Comparison of ENCODE assay signal across 17 cellular contexts in the genomic region with DNA sequence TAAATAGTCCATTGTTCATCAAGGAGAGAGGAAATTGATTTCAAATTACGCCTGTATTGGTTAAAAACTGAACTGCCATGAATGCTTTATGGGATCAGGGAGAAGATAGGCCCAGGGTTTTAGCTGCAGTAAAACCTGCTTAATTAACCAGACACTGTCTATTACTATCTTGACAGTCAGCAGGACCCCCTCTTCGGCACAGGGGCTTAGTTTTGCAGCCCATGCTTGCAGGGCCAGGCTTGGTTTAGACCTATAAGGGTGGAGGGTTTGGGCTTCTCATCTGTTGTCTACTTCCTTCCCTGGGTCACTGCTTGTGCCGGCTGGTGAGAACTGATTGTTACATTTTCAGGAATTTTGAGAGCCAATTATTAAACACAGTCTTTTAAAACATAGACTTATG. TPM values are rescaled to one million over a fixed set of nuclear protein-coding genes. Genes with fewer than 3 reads are reported as not detected.
DNase-seq lines count a peak whose midpoint lies in the region; ATAC-seq and TF ChIP-seq lines count a peak whose summit lies in the region.
"Had no signal": no experiment of that assay in that cellular context is flagged by ENCODE, and none has a peak within 500 bp of the region (broad histone marks: within the 10 kb centered on the region; RNA-seq: fewer than 3 reads in every experiment).

No MANE protein-coding gene starts in this region.

- H3K9me3 ChIP-seq in cardiac muscle cell (ENCODE audit: low read depth) = no peaks in the 10 kb centered on the region
- H3K9me3 ChIP-seq in heart right ventricle = peaks cover 0 to 7% (median 0%) of the 10 kb centered on the region in 11 donors
- H3K9me3 ChIP-seq in mesodermal cell (ENCODE audit: control insufficient read depth, low read length) = peaks cover 6% of the 10 kb centered on the region
- no peaks in the 10 kb centered on the region for H3K9me3 ChIP-seq in testis
- H3K9me3 ChIP-seq: A549, Caco-2, HAP-1 had no signal

- WGBS in heart right ventricle, 2 donors = 80 to 84% methylated on average over 3 of the region's 3 CpGs
- WGBS in mesodermal cell (ENCODE audit: insufficient coverage in 2 of 2), 2 experiments = 80 to 100% methylated on average over 1 of the region's 3 CpGs
- WGBS in testis, 2 donors = 70 to 74% methylated on average over 3 of the region's 3 CpGs

- peaks cover 13% of the 10 kb centered on the region for H3K4me1 ChIP-seq in cardiac muscle cell (ENCODE audit: low read depth)
- peaks cover 2 to 40% (median 14%) of the 10 kb centered on the region in 9 donors for H3K4me1 ChIP-seq in heart right ventricle
- no peaks in the 10 kb centered on the region for H3K4me1 ChIP-seq in mesodermal cell (ENCODE audit: control insufficient read depth, insufficient read depth, low read length, poor library complexity, severe bottlenecking)
- H3K4me1 ChIP-seq in testis = peaks cover 17% of the 10 kb centered on the region
- H3K4me1 ChIP-seq: A549, Caco-2, HAP-1 had no signal

- intact Hi-C loops in heart right ventricle (cut with DNase I) = no loop called here
- intact Hi-C loops in testis (cut with DNase I; ENCODE audit: low total_unique reads) = no loop called here
- intact Hi-C loops in posterior vena cava (cut with DNase I) = no loop called here

- peak overlapping the region; percentile 70 for H3K27ac ChIP-seq in cardiac muscle cell
- peak overlapping the region in 2 of 10 donors; percentile 7 to 34 for H3K27ac ChIP-seq in heart right ventricle
- H3K27ac ChIP-seq in mesodermal cell (ENCODE audit: low read depth, low read length, severe bottlenecking) = peak overlapping the region; percentile 85
- peak overlapping the region; percentile 27 to 36 for H3K27ac ChIP-seq in testis
- H3K27ac ChIP-seq: 22Rv1, A549, C4-2B had no signal

- no peak for TF ChIP-seq POLR2A in testis (IDR thresholded peaks at IDR 0.05)

- H3K27me3 ChIP-seq in cardiac muscle cell (no peaks in the 10 kb centered on the region), heart right ventricle (no peaks in the 10 kb centered on the region), testis (no peaks in the 10 kb centered on the region)

- DNase-seq in cardiac muscle cell (ENCODE audit: low read depth in 1 of 2, low spot score in 1 of 2) (no peak), heart right ventricle (no peak), SK-N-DZ (ENCODE audit: low spot score) (peak; percentile 86), testis (no peak), posterior vena cava (ENCODE audit: low spot score) (no peak), NCI-H2171 (lab: John Stamatoyannopoulos, UW) (no peak)
- DNase-seq: AML-193; Caco-2; CD4-positive, alpha-beta T cell; DMS153; DMS79; GF-D8 had no signal

- H3K36me3 ChIP-seq in cardiac muscle cell (no peaks in the 10 kb centered on the region), heart right ventricle (peaks cover 0 to 21% (median 0%) of the 10 kb centered on the region in 9 donors), mesodermal cell (ENCODE audit: control insufficient read depth, insufficient read depth, low read length) (peaks cover 24% of the 10 kb centered on the region), testis (ENCODE audit: low read depth, missing control alignments) (no peaks in the 10 kb centered on the region)
- H3K36me3 ChIP-seq: HAP-1 had no signal

- ATAC-seq in heart right ventricle = no peak
- ATAC-seq: A549 had no signal

- H3K4me3 ChIP-seq in cardiac muscle cell = no peak overlapping the region
- no peak overlapping the region for H3K4me3 ChIP-seq in heart right ventricle
- no peak overlapping the region for H3K4me3 ChIP-seq in mesodermal cell (ENCODE audit: extremely low read depth, insufficient read depth, low read length, poor library complexity, severe bottlenecking)
- H3K4me3 ChIP-seq in testis = no peak overlapping the region
- H3K4me3 ChIP-seq: A549, HAP-1 had no signal

- TF ChIP-seq CTCF in cardiac muscle cell (IDR thresholded peaks at IDR 0.05; ENCODE audit: low read depth, low read length) (no peak), heart right ventricle (IDR thresholded peaks at IDR 0.05) (no peak), testis (IDR thresholded peaks at IDR 0.05) (no peak)

RNA-seq across cellular contexts. Expression of a gene that starts 41.1 kb away (rescaled TPM):
- total RNA-seq in cardiac muscle cell = 35.1 and 45.7 TPM in 2 replicates
- 15.2 and 19.0 TPM in 2 replicates for polyA plus RNA-seq in cardiac muscle cell
- total RNA-seq in heart right ventricle = 10 to 100 TPM; 25.8 to 38.3 (median 33.1) TPM
- 10 to 100 TPM; 10.1 to 10.5 TPM for polyA plus RNA-seq in heart right ventricle
- 8.7 and 12.5 TPM in 2 replicates for polyA plus RNA-seq in SK-N-DZ (2014; cell fraction: cytosol; rRNA removed)
- 6.6 and 7.0 TPM in 2 replicates for polyA plus RNA-seq in SK-N-DZ (2014; cell fraction: nucleus; rRNA removed)
- 57.2 TPM for polyA plus RNA-seq in mesodermal cell (2013, experiment 1 of 2)
- polyA plus RNA-seq in mesodermal cell (2013, experiment 2 of 2) = 46.6 TPM
- 100 to 1,000 TPM in 1 of 2 donors, 10 to 100 TPM in 1; 75.4 to 107 TPM for total RNA-seq in testis
- polyA plus RNA-seq in testis (ENCODE audit: insufficient read depth, low read depth, low replicate concordance) = 26.3 TPM
- 10 to 100 TPM; 80.4 to 98.0 TPM for total RNA-seq in posterior vena cava
